Comparison of ENCODE assay signal across 11 cellular contexts in genomic region chr3:62874398-62875102, GRCh38. TPM values are rescaled to one million over a fixed set of nuclear protein-coding genes. Genes with fewer than 3 reads are reported as not detected.
DNase-seq lines count a peak whose midpoint lies in the region; ATAC-seq and TF ChIP-seq lines count a peak whose summit lies in the region.
"Had no signal": no experiment of that assay in that cellular context is flagged by ENCODE, and none has a peak within 500 bp of the region (broad histone marks: within the 10 kb centered on the region; RNA-seq: fewer than 3 reads in every experiment).

No MANE protein-coding gene starts in this region.

- peak overlapping the region; percentile 90 for H3K27ac ChIP-seq in SU-DHL-6 (ENCODE audit: low read depth, low read length)
- H3K27ac ChIP-seq in stomach smooth muscle (ENCODE audit: low read length) = no peak overlapping the region
- H3K27ac ChIP-seq in PC-3 (ENCODE audit: low read length) = no peak overlapping the region

- H3K4me3 ChIP-seq in SU-DHL-6 (ENCODE audit: insufficient read depth, low read length, poor library complexity, severe bottlenecking) (peak overlapping the region; percentile 70), iPS-18c (ENCODE audit: insufficient read depth, low read depth, low read length) (peak overlapping the region; percentile 81), stomach smooth muscle (ENCODE audit: low read length in 2 of 2) (peak overlapping the region; percentile 20 to 64), PC-3 (ENCODE audit: low read length) (no peak overlapping the region)

- H2AFZ ChIP-seq in SU-DHL-6 (ENCODE audit: low read depth, low read length, severe bottlenecking) = peak overlapping the region; percentile 81
- no peak overlapping the region for H2AFZ ChIP-seq in PC-3 (ENCODE audit: low read length)

- CTCF ChIA-PET in PC-3 (lab: Charles Lee) = no interaction called here

- no peaks in the 10 kb centered on the region for H4K20me1 ChIP-seq in SU-DHL-6 (ENCODE audit: low read depth, low read length)
- no peaks in the 10 kb centered on the region for H4K20me1 ChIP-seq in PC-3 (ENCODE audit: low read length)

- H3K4me1 ChIP-seq in stomach smooth muscle (ENCODE audit: control insufficient read depth, insufficient read depth, low read length) (peaks cover 11% of the 10 kb centered on the region), PC-3 (ENCODE audit: insufficient read depth, low read length) (0 out of 2 replicates have a peak, but pooled peaks cover 4% of the 10 kb centered on the region)

- H3K9ac ChIP-seq in SU-DHL-6 (ENCODE audit: low read length) (peak overlapping the region; percentile 84), stomach smooth muscle (ENCODE audit: low read length in 2 of 2) (no peak overlapping the region), PC-3 (ENCODE audit: low read length) (no peak overlapping the region)

- no peaks in the 10 kb centered on the region for H3K27me3 ChIP-seq in SU-DHL-6 (ENCODE audit: low read length)
- peaks cover 25 to 34% of the 10 kb centered on the region in 2 donors for H3K27me3 ChIP-seq in stomach smooth muscle (ENCODE audit: control insufficient read depth in 1 of 2, insufficient read depth in 2 of 2, low read length in 2 of 2)
- peaks cover 22% of the 10 kb centered on the region; the same call in 1 of the 2 replicates for H3K27me3 ChIP-seq in PC-3 (ENCODE audit: low read length)

- H3K9me3 ChIP-seq in SU-DHL-6 (ENCODE audit: insufficient read depth, low read length) = no peaks in the 10 kb centered on the region
- H3K9me3 ChIP-seq in iPS-18c (ENCODE audit: control insufficient read depth, insufficient read depth, low read length) = no peaks in the 10 kb centered on the region
- H3K9me3 ChIP-seq in stomach smooth muscle (ENCODE audit: control insufficient read depth in 2 of 2, low read length in 2 of 2) = peaks cover 0 to 5% of the 10 kb centered on the region in 2 donors
- H3K9me3 ChIP-seq in PC-3 (ENCODE audit: low read length) = 0 out of 2 replicates have a peak, but pooled peaks cover 7% of the 10 kb centered on the region

- intact Hi-C loops in PC-3 (cut with micrococcal nuclease) = no loop called here

- POLR2A ChIA-PET in PC-3 (lab: Charles Lee; ENCODE audit: unreplicated experiment) = no interaction called here

- no peak overlapping the region for H3K4me3 Mint-ChIP-seq in activated T-cell treated with anti-CD3 and anti-CD28 coated beads, Interleukin-2, amount 50 U/mL, for 4 hours
- H3K4me3 Mint-ChIP-seq: central memory CD8-positive, alpha-beta T cell had no signal

- H3K36me3 Mint-ChIP-seq in activated T-cell treated with anti-CD3 and anti-CD28 coated beads, Interleukin-2, amount 50 U/mL, for 4 hours (ENCODE audit: insufficient read depth) = no peaks in the 10 kb centered on the region

- H3F3A ChIP-seq in SU-DHL-6 (ENCODE audit: insufficient read depth) = peaks cover 12% of the 10 kb centered on the region
- no peaks in the 10 kb centered on the region for H3F3A ChIP-seq in PC-3 (ENCODE audit: low read length, unreplicated experiment)

- H3K9me3 Mint-ChIP-seq in activated T-cell treated with anti-CD3 and anti-CD28 coated beads, Interleukin-2, amount 50 U/mL, for 4 hours = peaks cover 5% of the 10 kb centered on the region
- H3K9me3 Mint-ChIP-seq: central memory CD8-positive, alpha-beta T cell had no signal

- TF ChIP-seq CTCF in SU-DHL-6 (IDR thresholded peaks at IDR 0.05; ENCODE audit: insufficient read depth, low read length, poor library complexity, severe bottlenecking) = no peak
- no peak for TF ChIP-seq CTCF in PC-3 (conservative IDR thresholded peaks at IDR 0.05; ENCODE audit: low read depth, low read length)

- DNase-seq in DMS153 (lab: John Stamatoyannopoulos, UW) (peak; percentile 52), DMS153 treated with DMSO at 0.1 percent for 48 hours (lab: John Stamatoyannopoulos, UW; ENCODE audit: unreplicated experiment) (no peak), PC-3 (no peak)
- no peak for DNase-seq in activated T-cell treated with anti-CD3 and anti-CD28 coated beads, Interleukin-2, amount 50 U/mL, for 4 hours
- no peak for DNase-seq in stimulated activated CD4-positive, alpha-beta T cell treated with anti-CD3 and anti-CD28 coated beads, Interleukin-12 subunit alpha, Interleukin-12 subunit beta, amount 100 ng/mL, for 4 hours

- BruUV-seq in PC-3 (replicated peaks; lab: Mats Ljungman, UMichigan) = no TSS peak

- H3K36me3 ChIP-seq in SU-DHL-6 (ENCODE audit: low read length) = no peaks in the 10 kb centered on the region
- H3K36me3 ChIP-seq in stomach smooth muscle (ENCODE audit: control insufficient read depth in 2 of 2, insufficient read depth in 2 of 2, low read length in 2 of 2) = no peaks in the 10 kb centered on the region
- no peaks in the 10 kb centered on the region for H3K36me3 ChIP-seq in PC-3 (ENCODE audit: low read depth, low read length)

- no peak for ATAC-seq in PC-3
- no peak for ATAC-seq in activated T-cell treated with anti-CD3 and anti-CD28 coated beads, Interleukin-2, amount 50 U/mL, for 4 hours
- ATAC-seq: HCT116 had no signal

- H3K4me2 ChIP-seq in SU-DHL-6 (ENCODE audit: low read depth, low read length, poor library complexity, severe bottlenecking) (peak overlapping the region; percentile 84), PC-3 (ENCODE audit: low read length) (no peak overlapping the region)

- H3K79me2 ChIP-seq in SU-DHL-6 (ENCODE audit: insufficient read depth, low read length) (no peaks in the 10 kb centered on the region), PC-3 (ENCODE audit: low read length) (no peaks in the 10 kb centered on the region)

- H3K27me3 Mint-ChIP-seq in activated T-cell treated with anti-CD3 and anti-CD28 coated beads, Interleukin-2, amount 50 U/mL, for 4 hours (ENCODE audit: low read depth) = peaks cover 38% of the 10 kb centered on the region

- H3K9me2 ChIP-seq in SU-DHL-6 (replicated peaks; ENCODE audit: insufficient read depth, low read length) (no peaks in the 10 kb centered on the region), PC-3 (replicated peaks; ENCODE audit: low read length) (no peaks in the 10 kb centered on the region)

- no peaks in the 10 kb centered on the region for H3K4me1 Mint-ChIP-seq in activated T-cell treated with anti-CD3 and anti-CD28 coated beads, Interleukin-2, amount 50 U/mL, for 4 hours (ENCODE audit: low read depth)
- H3K4me1 Mint-ChIP-seq: central memory CD8-positive, alpha-beta T cell had no signal

RNA-seq across cellular contexts. Expression of gene CADPS, which starts 0.7 kb away (rescaled TPM):
- total RNA-seq in PC-3 (2014; rRNA removed) = not detected in 2 replicates
- total RNA-seq in activated T-cell treated with anti-CD3 and anti-CD28 coated beads, Interleukin-2, amount 50 U/mL, for 4 hours = not detected
- total RNA-seq: A172 had no signal
